12 cellular contexts compared by ENCODE assay signal in genomic region chr18:2302628-2303516, GRCh38.
A peak's percentile ranks its signal among the peaks of the same experiment; 100 is the strongest.
DNase-seq lines count a peak whose midpoint lies in the region; ATAC-seq, FAIRE-seq and TF ChIP-seq lines count a peak whose summit lies in the region.
"Had no signal": no experiment of that assay in that cellular context is flagged by ENCODE, and none has a peak within 500 bp of the region (broad histone marks: within the 10 kb centered on the region; RNA-seq: fewer than 3 reads in every experiment).

No MANE protein-coding gene starts in this region.

- H2AFZ ChIP-seq in H1 (ENCODE audit: low read length), result no peak overlapping the region

- no peaks in the 10 kb centered on the region for H3K27me3 ChIP-seq in H1 (replicated peaks in 1 of 4; ENCODE audit: control insufficient read depth in 3 of 4, extremely low read depth in 1 of 4, insufficient read depth in 3 of 4, low read length in 3 of 4)
- H3K27me3 ChIP-seq in heart left ventricle, result peaks cover 0 to 7% (median 0%) of the 10 kb centered on the region in 9 donors

- H3K18ac ChIP-seq in H1 (ENCODE audit: extremely low read depth, low read length), result no peak overlapping the region

- no peak for ATAC-seq in heart left ventricle
- no peak for ATAC-seq in GM19324 (IDR thresholded peaks at IDR 0.05; ENCODE audit: low FRiP score, unreplicated experiment)
- no peak for ATAC-seq in HG02938 (IDR thresholded peaks at IDR 0.05; ENCODE audit: unreplicated experiment)
- ATAC-seq: GM12878 had no signal

- H2BK15ac ChIP-seq in H1 (ENCODE audit: low read length), result no peak overlapping the region

- TF ChIP-seq POLR2A in H1 (IDR thresholded peaks at IDR 0.05; ENCODE audit: control extremely low read depth in 1 of 2, low read depth in 2 of 2, low read length in 2 of 2), result no peak
- no peak for TF ChIP-seq POLR2A in heart left ventricle (IDR thresholded peaks at IDR 0.05)

- intact Hi-C loops in heart left ventricle (cut with DNase I), result no loop called here

- H3K4me3 ChIP-seq in H1 (ENCODE audit: extremely low read depth in 1 of 4, insufficient read depth in 2 of 4, low read depth in 3 of 4, low read length in 4 of 4) (no peak overlapping the region), mesodermal cell (ENCODE audit: extremely low read depth, insufficient read depth, low read length, poor library complexity, severe bottlenecking) (no peak overlapping the region), heart left ventricle (no peak overlapping the region)
- H3K4me3 ChIP-seq: GM12878 had no signal

- no peak for TF ChIP-seq CTCF in H1 (IDR thresholded peaks at IDR 0.05; ENCODE audit: control extremely low read depth in 1 of 3, insufficient read depth in 1 of 3, low read depth in 1 of 3, low read length in 3 of 3)
- no peak for TF ChIP-seq CTCF in heart left ventricle (IDR thresholded peaks at IDR 0.05)

- H4K91ac ChIP-seq in H1 (replicated peaks; ENCODE audit: insufficient read length, low read length), result no peak overlapping the region

- TF ChIP-seq RAD21 in H1 (IDR thresholded peaks at IDR 0.05 in 1 of 2, conservative IDR thresholded peaks at IDR 0.05 in 1 of 2; ENCODE audit: low read depth in 2 of 2, low read length in 2 of 2), result no peak

- H4K5ac ChIP-seq in H1 (ENCODE audit: insufficient read length, low read depth, low read length), result no peak overlapping the region

- H3K23me2 ChIP-seq in H1 (ENCODE audit: low read depth, low read length), result no peaks in the 10 kb centered on the region

- no peak for FAIRE-seq in H1 (lab: Jason Lieb, UNC)
- FAIRE-seq: GM12878 had no signal

- no peak overlapping the region for H3K14ac ChIP-seq in H1 (ENCODE audit: insufficient read length)

- H3K4me2 ChIP-seq in H1 (ENCODE audit: insufficient read depth in 1 of 2, low read depth in 2 of 2, low read length in 2 of 2), result no peak overlapping the region

- no peak overlapping the region for H3K4ac ChIP-seq in H1 (replicated peaks; ENCODE audit: insufficient read length, low read depth, low read length)

- no peak overlapping the region for H3K9ac ChIP-seq in H1 (replicated peaks in 1 of 4; ENCODE audit: extremely low read depth in 1 of 4, low read depth in 3 of 4, low read length in 3 of 4)

- POLR2A ChIA-PET in H1 (lab: Charles Lee; ENCODE audit: partially characterized antibody), result no interaction called here

- H3K27ac ChIP-seq in H1 (ENCODE audit: low read depth, low read length) (no peak overlapping the region), mesodermal cell (ENCODE audit: low read depth, low read length, severe bottlenecking) (peak overlapping the region; percentile 33), heart left ventricle (no peak overlapping the region)

- H3K36me3 ChIP-seq in H1 (ENCODE audit: control insufficient read depth in 2 of 4, insufficient read depth in 4 of 4, low read length in 3 of 4), result no peaks in the 10 kb centered on the region
- no peaks in the 10 kb centered on the region for H3K36me3 ChIP-seq in mesodermal cell (ENCODE audit: control insufficient read depth, insufficient read depth, low read length)
- H3K36me3 ChIP-seq in heart left ventricle, result no peaks in the 10 kb centered on the region

- TF ChIP-seq EP300 in H1 (IDR thresholded peaks at IDR 0.05; ENCODE audit: borderline replicate concordance in 1 of 2, low read depth in 2 of 2, low read length in 2 of 2), result no peak

- peak overlapping the region; percentile 83 for H3K23ac ChIP-seq in H1 (ENCODE audit: insufficient read length)

- WGBS in H1 (ENCODE audit: extremely low coverage in 1 of 2, insufficient coverage in 1 of 2, insufficient read length in 1 of 2, insufficient replicate concordance in 2 of 2, low coverage in 1 of 2, low lambda C conversion rate in 2 of 2, missing lambda C conversion rate in 1 of 2), 2 experiments, result 80% methylated on average over 10 of the region's 10 CpGs; no CpG with 5 or more reads in 1 of the 2 experiments
- 67 to 78% methylated on average over 6 to 7 of the region's 10 CpGs for WGBS in mesodermal cell (ENCODE audit: insufficient coverage in 2 of 2), 2 experiments
- 51 to 62% (median 60%) methylated on average over 10 of the region's 10 CpGs for whole genome bisulfite sequencing in heart left ventricle, 4 donors

- no peaks in the 10 kb centered on the region for H3K79me1 ChIP-seq in H1 (ENCODE audit: low read depth, low read length)

- H2BK5ac ChIP-seq in H1 (ENCODE audit: low read depth, low read length), result no peak overlapping the region

- DNase-seq in EH (ENCODE audit: low read depth), result peak; percentile 69
- DNase-seq in OCI-M1 (lab: John Stamatoyannopoulos, UW), result peak; percentile 96
- no peak for DNase-seq in H1 (ENCODE audit: low read depth in 1 of 2, low spot score in 2 of 2)
- DNase-seq in heart left ventricle, result no peak
- DNase-seq in AML-193 (lab: John Stamatoyannopoulos, UW), result no peak
- DNase-seq: activated B cell treated with CpG ODN at 0.5 μM for 24 hours; CD4-positive, CD25-positive, alpha-beta regulatory T cell; NCI-H1417 treated with DMSO at 0.1 percent for 48 hours had no signal

- no peak overlapping the region for H4K8ac ChIP-seq in H1 (ENCODE audit: extremely low read depth, insufficient read depth, low read length)

- H3K79me2 ChIP-seq in H1 (ENCODE audit: control insufficient read depth in 1 of 2, insufficient read depth in 2 of 2, low read length in 2 of 2), result no peaks in the 10 kb centered on the region

- no peak overlapping the region for H3K56ac ChIP-seq in H1 (replicated peaks; ENCODE audit: insufficient read length, low read depth, low read length)

- no peak overlapping the region for H2BK12ac ChIP-seq in H1 (ENCODE audit: low read depth, low read length)

- H2BK20ac ChIP-seq in H1 (ENCODE audit: low read length), result no peak overlapping the region

- H3K4me1 ChIP-seq in H1 (replicated peaks in 1 of 4; ENCODE audit: control insufficient read depth in 3 of 4, insufficient read depth in 4 of 4, low read length in 3 of 4), result no peaks in the 10 kb centered on the region
- H3K4me1 ChIP-seq in mesodermal cell (ENCODE audit: control insufficient read depth, insufficient read depth, low read length, poor library complexity, severe bottlenecking), result peaks cover 29% of the 10 kb centered on the region
- no peaks in the 10 kb centered on the region for H3K4me1 ChIP-seq in heart left ventricle

- CTCF ChIA-PET in H1 (lab: Charles Lee; ENCODE audit: partially characterized antibody), result interaction anchor here (0.7 kb wide), 1 partner anchor 10 kb away, joined by 4 read pairs; no protein-coding TSS in a partner anchor

- no peaks in the 10 kb centered on the region for H4K20me1 ChIP-seq in H1 (replicated peaks in 1 of 2; ENCODE audit: control insufficient read depth in 1 of 2, insufficient read depth in 2 of 2, low read length in 2 of 2)

- H2BK120ac ChIP-seq in H1 (replicated peaks; ENCODE audit: low read depth, low read length), result no peak overlapping the region

- H2AK5ac ChIP-seq in H1 (ENCODE audit: low read depth, low read length), result no peak overlapping the region

- no peaks in the 10 kb centered on the region for H3K9me3 ChIP-seq in H1 (ENCODE audit: insufficient read depth in 2 of 2, low read depth in 1 of 2, low read length in 1 of 2)
- no peaks in the 10 kb centered on the region for H3K9me3 ChIP-seq in mesodermal cell (ENCODE audit: control insufficient read depth, low read length)
- H3K9me3 ChIP-seq in heart left ventricle, result no peaks in the 10 kb centered on the region

TF ChIP-seq in H1, 55 proteins besides CTCF, POLR2A, EP300 and RAD21:
- TF ChIP-seq FOSL1 (IDR thresholded peaks at IDR 0.05; ENCODE audit: insufficient read depth, low read depth, low read length), result no peak

Comparison
In these comparisons a context has a peak if more than half of its experiments do, and no peak if none do; other contexts are left out.
1. DNase-seq: peak in EH (single experiment) and OCI-M1 (single experiment); none in H1 (0 of 2), heart left ventricle (0 of 5) and AML-193 (0 of 2).